Comparison of ENCODE assay signal across 1 cellular context in genomic region chr11:614583-615452, GRCh38.
TF ChIP-seq lines count a peak whose summit lies in the region.

No MANE protein-coding gene starts in this region.

TF ChIP-seq in IMR-90, 13 proteins besides CTCF, POLR2A, EP300 and RAD21:
- TF ChIP-seq CHD1 (IDR thresholded peaks at IDR 0.05; ENCODE audit: low read depth, low read length), result no peak
- no peak for TF ChIP-seq CEBPB (IDR thresholded peaks at IDR 0.05; ENCODE audit: low read depth, low read length)
- no peak for TF ChIP-seq BHLHE40 (IDR thresholded peaks at IDR 0.05; ENCODE audit: low read depth, low read length)
- no peak for TF ChIP-seq RFX5 (IDR thresholded peaks at IDR 0.05; ENCODE audit: low read depth, low read length)
- no peak for TF ChIP-seq FOS (IDR thresholded peaks at IDR 0.05; ENCODE audit: low read depth, low read length)
- no peak for TF ChIP-seq MAFK (IDR thresholded peaks at IDR 0.05; ENCODE audit: low read depth, low read length)
- no peak for TF ChIP-seq ELK1 (IDR thresholded peaks at IDR 0.05; ENCODE audit: borderline replicate concordance, low read depth, low read length)
- TF ChIP-seq SMC3 (IDR thresholded peaks at IDR 0.05; ENCODE audit: low read depth, low read length), result no peak
- no peak for TF ChIP-seq MAZ (IDR thresholded peaks at IDR 0.05; ENCODE audit: borderline replicate concordance, low read depth, low read length)
- no peak for TF ChIP-seq RCOR1 (IDR thresholded peaks at IDR 0.05; ENCODE audit: insufficient replicate concordance, low read length)
- TF ChIP-seq MXI1 (IDR thresholded peaks at IDR 0.05; ENCODE audit: borderline replicate concordance, low read depth, low read length), result no peak
- no peak for TF ChIP-seq NFE2L2 (IDR thresholded peaks at IDR 0.05; ENCODE audit: low read depth, low read length)
- TF ChIP-seq USF2 (IDR thresholded peaks at IDR 0.05; ENCODE audit: low read depth, low read length), result no peak
